ENCODE assay signal across 8 cellular contexts in the genomic region with DNA sequence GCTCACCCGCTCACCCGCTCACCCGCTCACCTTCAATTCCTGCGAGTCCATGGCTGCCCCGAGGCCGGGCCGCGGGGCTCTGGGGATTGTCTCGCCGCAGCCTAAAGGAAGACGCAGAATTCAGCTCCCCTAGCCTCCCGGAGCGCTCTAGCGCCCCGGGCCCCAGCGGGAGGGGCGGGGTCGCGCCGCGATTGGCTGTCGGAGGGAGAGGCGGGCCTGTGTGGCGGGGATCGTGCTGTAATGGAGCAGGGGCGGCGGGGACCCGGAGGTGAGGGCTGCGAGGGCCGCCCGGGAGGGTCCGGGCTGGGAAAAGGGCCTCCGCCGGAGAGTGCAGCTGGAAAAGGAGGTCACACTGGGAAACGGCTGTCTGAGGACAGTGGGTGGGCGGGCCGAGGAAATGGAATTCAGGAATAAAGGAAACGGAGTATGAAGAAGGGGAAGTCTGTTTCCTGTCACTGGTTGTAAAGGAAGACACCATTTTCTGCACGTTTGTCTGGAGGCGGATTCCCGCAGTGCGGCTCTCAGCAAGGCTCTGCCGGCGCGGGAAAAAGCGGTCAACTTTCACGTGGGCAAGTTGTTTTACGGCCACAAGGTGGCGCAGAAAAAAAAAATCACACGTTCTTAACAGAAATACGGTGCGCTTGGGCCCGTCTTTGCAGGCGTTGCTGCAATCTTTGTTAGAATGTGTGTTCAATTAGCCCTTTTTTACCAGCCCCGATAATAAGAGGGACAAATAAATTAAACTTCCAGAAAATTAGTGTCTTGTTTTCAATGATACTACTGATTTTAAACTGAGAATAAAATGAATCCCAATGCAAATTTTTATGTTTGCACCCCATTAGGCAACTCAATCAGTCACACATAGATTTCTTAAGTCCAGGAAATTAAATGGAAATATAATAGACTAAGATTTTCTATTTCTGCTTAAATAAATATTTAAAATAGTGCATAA. TPM values are rescaled to one million over a fixed set of nuclear protein-coding genes. Genes with fewer than 3 reads are reported as not detected.
DNase-seq lines count a peak whose midpoint lies in the region; ATAC-seq, FAIRE-seq and TF ChIP-seq lines count a peak whose summit lies in the region.

Gene TTC21B, minus strand, starts transcription at position 122 of the 952 bp plus-strand sequence. Its CDS starts 71 bp downstream, at position 51.

- H3K9me3 Mint-ChIP-seq in activated T-cell treated with anti-CD3 and anti-CD28 coated beads, Interleukin-2, amount 50 U/mL, for 72 hours: no peaks in the 10 kb centered on the region

- peak; percentile 92 for ATAC-seq in GM21786 (IDR thresholded peaks at IDR 0.05; ENCODE audit: unreplicated experiment)
- ATAC-seq in activated T-cell treated with anti-CD3 and anti-CD28 coated beads, Interleukin-2, amount 50 U/mL, for 72 hours (replicated peaks in 1 of 2): peak; percentile 98

- H3K27me3 ChIP-seq in DOHH2 (ENCODE audit: control insufficient read depth, low read length): no peaks in the 10 kb centered on the region
- H3K27me3 ChIP-seq in Karpas-422 (ENCODE audit: low read length): no peaks in the 10 kb centered on the region
- H3K27me3 ChIP-seq in esophagus squamous epithelium: no peaks in the 10 kb centered on the region

- H3K4me1 Mint-ChIP-seq in activated T-cell treated with anti-CD3 and anti-CD28 coated beads, Interleukin-2, amount 50 U/mL, for 72 hours (ENCODE audit: low read depth): peaks cover 10% of the 10 kb centered on the region

- peak within 1 kb of the TSS; percentile 80 for H2AFZ ChIP-seq in Karpas-422 (ENCODE audit: low read length)

- WGBS in esophagus squamous epithelium, 2 donors: 0 to 1% methylated on average over 23 to 28 of the region's 55 CpGs

- H3K79me2 ChIP-seq in DOHH2 (ENCODE audit: control insufficient read depth, low read length): peaks cover 39% of the 10 kb centered on the region
- H3K79me2 ChIP-seq in Karpas-422 (ENCODE audit: low read length): peaks cover 42% of the 10 kb centered on the region

- no peaks in the 10 kb centered on the region for H3F3A ChIP-seq in DOHH2 (ENCODE audit: control insufficient read depth, insufficient read depth)

- no peaks in the 10 kb centered on the region for H3K9me2 ChIP-seq in DOHH2 (replicated peaks; ENCODE audit: control insufficient read depth, low read length)
- H3K9me2 ChIP-seq in Karpas-422 (replicated peaks; ENCODE audit: insufficient read depth, low read length): no peaks in the 10 kb centered on the region

- intact Hi-C loops in esophagus squamous epithelium (cut with DNase I): no loop called here

- peaks cover 0 to 3% of the 10 kb centered on the region in 2 donors for H3K36me3 Mint-ChIP-seq in activated T-cell treated with anti-CD3 and anti-CD28 coated beads, Interleukin-2, amount 50 U/mL, for 72 hours (ENCODE audit: insufficient read depth in 2 of 2)

- peak; percentile 97 for DNase-seq in Karpas-422
- peak; percentile 83 for DNase-seq in RCC 7860 (ENCODE audit: low spot score)
- DNase-seq in activated T-cell treated with anti-CD3 and anti-CD28 coated beads, Interleukin-2, amount 50 U/mL, for 72 hours: peak; percentile 95 to 96
- DNase-seq in esophagus squamous epithelium (lab: John Stamatoyannopoulos, UW): peak; percentile 72
- peak; percentile 96 for DNase-seq in myocyte (ENCODE audit: low read depth)
- DNase-seq in stimulated activated CD8-positive, alpha-beta memory T cell treated with anti-CD3 and anti-CD28 coated beads, Interleukin-7, amount 100 ng/mL, for 48 hours (ENCODE audit: extremely low read depth in 1 of 2, low read depth in 1 of 2): peak; percentile 86 to 89

- H3K4me1 ChIP-seq in DOHH2 (ENCODE audit: control insufficient read depth, low read length) (peaks cover 22% of the 10 kb centered on the region), Karpas-422 (ENCODE audit: low read length) (peaks cover 24% of the 10 kb centered on the region), esophagus squamous epithelium (peaks cover 0 to 53% (median 13%) of the 10 kb centered on the region in 3 donors)

- H3K27ac Mint-ChIP-seq in activated T-cell treated with anti-CD3 and anti-CD28 coated beads, Interleukin-2, amount 50 U/mL, for 72 hours: no peak within 1 kb of the TSS

- TF ChIP-seq CTCF in DOHH2 (IDR thresholded peaks at IDR 0.05; ENCODE audit: low read depth, low read length, poor library complexity, severe bottlenecking) (peak; percentile 84), esophagus squamous epithelium (IDR thresholded peaks at IDR 0.05) (peak; percentile 78 to 96 (median 82))

- H3K36me3 ChIP-seq in DOHH2 (ENCODE audit: control insufficient read depth, low read length) (peaks cover 21% of the 10 kb centered on the region), Karpas-422 (ENCODE audit: insufficient read depth, low read length) (peaks cover 8% of the 10 kb centered on the region), esophagus squamous epithelium (peaks cover 0 to 3% (median 0%) of the 10 kb centered on the region in 3 donors)

- H3K4me2 ChIP-seq in DOHH2 (ENCODE audit: low read length) (peak within 1 kb of the TSS; percentile 66), Karpas-422 (ENCODE audit: low read depth, low read length, poor library complexity, severe bottlenecking) (peak within 1 kb of the TSS; percentile 77)

- H3K27me3 Mint-ChIP-seq in activated T-cell treated with anti-CD3 and anti-CD28 coated beads, Interleukin-2, amount 50 U/mL, for 72 hours (ENCODE audit: low read depth): no peaks in the 10 kb centered on the region

- FAIRE-seq in RCC 7860 (lab: Jason Lieb, UNC): peak; percentile 83

- H3K4me3 ChIP-seq in DOHH2 (ENCODE audit: low read length): peak within 1 kb of the TSS; percentile 85
- peak within 1 kb of the TSS; percentile 87 for H3K4me3 ChIP-seq in Karpas-422 (ENCODE audit: low read length)
- H3K4me3 ChIP-seq in esophagus squamous epithelium: peak within 1 kb of the TSS; percentile 59 to 92 (median 72)

- H3K9ac ChIP-seq in Karpas-422 (ENCODE audit: low read length): peak within 1 kb of the TSS; percentile 85

- peak in 2 of 4 donors; percentile 43 to 69 for TF ChIP-seq POLR2A in esophagus squamous epithelium (IDR thresholded peaks at IDR 0.05)

- H4K20me1 ChIP-seq in DOHH2 (ENCODE audit: control insufficient read depth, insufficient read depth, low read depth, low read length): no peaks in the 10 kb centered on the region
- no peaks in the 10 kb centered on the region for H4K20me1 ChIP-seq in Karpas-422 (ENCODE audit: insufficient read depth, low read depth, low read length)

- H3K27ac ChIP-seq in DOHH2 (ENCODE audit: low read depth, low read length) (peak within 1 kb of the TSS; percentile 52), Karpas-422 (ENCODE audit: low read length) (peak within 1 kb of the TSS; percentile 28; the same call in 1 of the 2 replicates), esophagus squamous epithelium (peak within 1 kb of the TSS; percentile 78 to 93 (median 88))

- no peaks in the 10 kb centered on the region for H3K9me3 ChIP-seq in DOHH2 (ENCODE audit: control insufficient read depth, insufficient read depth, low read length)
- no peaks in the 10 kb centered on the region for H3K9me3 ChIP-seq in Karpas-422 (ENCODE audit: low read length)
- H3K9me3 ChIP-seq in esophagus squamous epithelium: no peaks in the 10 kb centered on the region

- H3K4me3 Mint-ChIP-seq in activated T-cell treated with anti-CD3 and anti-CD28 coated beads, Interleukin-2, amount 50 U/mL, for 72 hours: peak within 1 kb of the TSS; percentile 55 to 60

RNA-seq across cellular contexts. Expression of gene TTC21B, which starts in this region (rescaled TPM):
- total RNA-seq in Karpas-422 (2014; rRNA removed; shearing (Covaris generic); ENCODE audit: low replicate concordance): 41.2 and 47.8 TPM in 2 replicates
- 10 to 100 TPM; 24.9 to 26.8 TPM for total RNA-seq in activated T-cell treated with anti-CD3 and anti-CD28 coated beads, Interleukin-2, amount 50 U/mL, for 72 hours
- total RNA-seq in esophagus squamous epithelium (10 to 100 TPM in 3 of 4 donors, 1 to 10 TPM in 1; 4.3 to 22.3 (median 10.8) TPM), myocyte (15.8 and 24.4 TPM in 2 replicates)
- 4.3 TPM for polyA plus RNA-seq in myocyte (2012)

Comparison
In these comparisons a context has a peak if more than half of its experiments do, and no peak if none do; other contexts are left out.
1. Peak in every context shown above with its lines: DNase-seq, ATAC-seq, H3K4me3 ChIP-seq and H3K27ac ChIP-seq.
2. H3K27ac ChIP-seq: peak in every context shown above with its lines; median percentile 88 in esophagus squamous epithelium; 52 in DOHH2; 28 in Karpas-422.